Comparison of ENCODE assay signal across 10 cellular contexts in genomic region chr5:124704594-124705284, GRCh38. TPM values are rescaled to one million over a fixed set of nuclear protein-coding genes. Genes with fewer than 3 reads are reported as not detected.
A peak's percentile ranks its signal among the peaks of the same experiment; 100 is the strongest.
DNase-seq lines count a peak whose midpoint lies in the region; ATAC-seq and TF ChIP-seq lines count a peak whose summit lies in the region.
"Had no signal": no experiment of that assay in that cellular context is flagged by ENCODE, and none has a peak within 500 bp of the region (broad histone marks: within the 10 kb centered on the region; RNA-seq: fewer than 3 reads in every experiment).

No MANE protein-coding gene starts in this region.

- H3K4me1 ChIP-seq in mucosa of rectum (ENCODE audit: control insufficient read depth in 2 of 2, insufficient read depth in 2 of 2, low read length in 2 of 2) (peaks cover 28 to 39% of the 10 kb centered on the region in 2 donors), endodermal cell (ENCODE audit: control insufficient read depth, insufficient read depth, low read length) (peaks cover 42% of the 10 kb centered on the region)

- intact Hi-C loops in posterior vena cava (cut with DNase I) = no loop called here

- H3K27me3 Mint-ChIP-seq in HFFc6 (ENCODE audit: insufficient read depth) (peaks cover 9% of the 10 kb centered on the region), endodermal cell (ENCODE audit: insufficient read depth) (no peaks in the 10 kb centered on the region)

- H3K4me1 Mint-ChIP-seq in HFFc6 (ENCODE audit: low read depth) (peaks cover 7% of the 10 kb centered on the region), endodermal cell (peaks cover 92% of the 10 kb centered on the region)

- H3K9me3 ChIP-seq in mucosa of rectum (ENCODE audit: control insufficient read depth in 2 of 2, low read length in 2 of 2) (no peaks in the 10 kb centered on the region), endodermal cell (ENCODE audit: control insufficient read depth, low read length) (no peaks in the 10 kb centered on the region)

- H3K36me3 Mint-ChIP-seq in HFFc6 (ENCODE audit: low read depth) (no peaks in the 10 kb centered on the region), endodermal cell (ENCODE audit: low read depth) (peaks cover 18% of the 10 kb centered on the region)

- no peak for DNase-seq in HFFc6
- DNase-seq in activated gamma-delta T cell treated with Interleukin-2 at 50 U/mL for 16 hours = no peak
- no peak for DNase-seq in endodermal cell
- no peak for DNase-seq in posterior vena cava (ENCODE audit: low spot score)
- no peak for DNase-seq in NCI-H2227 (lab: John Stamatoyannopoulos, UW; ENCODE audit: unreplicated experiment)
- DNase-seq: activated CD4-positive, alpha-beta T cell treated with anti-CD3 and anti-CD28 coated beads, Interleukin-2, amount 50 U/mL, for 48 hours; NCI-H446 had no signal

- H3K9ac ChIP-seq in mucosa of rectum (ENCODE audit: low read depth in 1 of 2, low read length in 2 of 2) (no peak overlapping the region), endodermal cell (ENCODE audit: extremely low read depth, low read length, poor library complexity, severe bottlenecking) (no peak overlapping the region)

- ATAC-seq in GM18907 (IDR thresholded peaks at IDR 0.05; ENCODE audit: unreplicated experiment) (peak; percentile 86), HG03571 (IDR thresholded peaks at IDR 0.05; ENCODE audit: unreplicated experiment) (peak; percentile 76)

- H3K36me3 ChIP-seq in mucosa of rectum (ENCODE audit: control insufficient read depth in 2 of 2, insufficient read depth in 2 of 2, low read length in 2 of 2) = peaks cover 0 to 8% of the 10 kb centered on the region in 2 donors
- H3K36me3 ChIP-seq in endodermal cell (ENCODE audit: control insufficient read depth, insufficient read depth, low read length) = peaks cover 20% of the 10 kb centered on the region

- H3K27ac ChIP-seq in mucosa of rectum (ENCODE audit: low read depth in 2 of 2, low read length in 2 of 2) = peak overlapping the region; percentile 3 to 17
- H3K27ac ChIP-seq in endodermal cell (ENCODE audit: low read depth, low read length) = no peak overlapping the region

- H3K27ac Mint-ChIP-seq in HFFc6 (no peak overlapping the region), endodermal cell (no peak overlapping the region)

- H3K27me3 ChIP-seq in mucosa of rectum (ENCODE audit: control insufficient read depth in 2 of 2, insufficient read depth in 2 of 2, low read length in 2 of 2) (no peaks in the 10 kb centered on the region), endodermal cell (ENCODE audit: control insufficient read depth, insufficient read depth, low read length, poor library complexity, severe bottlenecking) (no peaks in the 10 kb centered on the region)

- H3K9me3 Mint-ChIP-seq in HFFc6 (no peaks in the 10 kb centered on the region), endodermal cell (no peaks in the 10 kb centered on the region)

- 0 out of 2 replicates have a peak, but pooled peaks have one; percentile 11 for TF ChIP-seq CTCF in HFFc6 (IDR thresholded peaks at IDR 0.05)
- TF ChIP-seq CTCF in endodermal cell (conservative IDR thresholded peaks at IDR 0.05) = no peak

- 92 to 94% methylated on average over 3 to 6 of the region's 6 CpGs for WGBS in endodermal cell (ENCODE audit: insufficient coverage in 1 of 2, insufficient read length in 1 of 2), 2 experiments

- H3K4me3 ChIP-seq in mucosa of rectum (ENCODE audit: low read length in 2 of 2) (no peak overlapping the region), endodermal cell (ENCODE audit: low read length) (no peak overlapping the region)

- H3K4me3 Mint-ChIP-seq in HFFc6 (no peak overlapping the region), endodermal cell (no peak overlapping the region)

RNA-seq across cellular contexts. Expression of gene ZNF608, which starts 41.7 kb away (rescaled TPM):
- total RNA-seq in HFFc6 (2021; fragmentation: NEBNext Ultra II Directional; extraction: Animal tissue kit (Norgen Biotek cat#: 25700)) = under 1 TPM; 0.28 to 0.85 (median 0.33) TPM
- total RNA-seq in endodermal cell = 100 to 1,000 TPM; 138 to 140 TPM
- polyA plus RNA-seq in endodermal cell (2013, experiment 1 of 2) = 85.1 TPM
- polyA plus RNA-seq in endodermal cell (2013, experiment 2 of 2) = 84.0 TPM
- total RNA-seq in posterior vena cava = 10 to 100 TPM; 11.4 to 11.9 TPM

Comparison
In these comparisons a context has a peak if more than half of its experiments do, and no peak if none do; other contexts are left out.
1. RNA of gene ZNF608, which starts 41.7 kb away (total RNA-seq): 138 to 140 TPM in endodermal cell; 11.4 to 11.9 TPM in posterior vena cava and 0.28 to 0.85 TPM in HFFc6; every median in the first group is over 10 times any median in the second.